30 cellular contexts compared by ENCODE assay signal in genomic region chr11:124442442-124442841, GRCh38. TPM values are rescaled to one million over a fixed set of nuclear protein-coding genes. Genes with fewer than 3 reads are reported as not detected.
"Had no signal": no experiment of that assay in that cellular context is flagged by ENCODE, and none has a peak within 500 bp of the region (broad histone marks: within the 10 kb centered on the region; RNA-seq: fewer than 3 reads in every experiment).

No MANE protein-coding gene starts in this region.

- FAIRE-seq: colon had no signal

- H3K27me3 ChIP-seq: esophagus squamous epithelium, testis, tibial nerve had no signal

- H3K4me1 ChIP-seq: esophagus squamous epithelium, parathyroid adenoma, psoas muscle, testis, tibial nerve had no signal

- ATAC-seq: effector memory CD8-positive, alpha-beta T cell; left colon; naive thymus-derived CD4-positive, alpha-beta T cell; psoas muscle; sciatic nerve; stimulated activated naive B cell treated with anti-CD40 and anti-IgM and Interleukin-4, amounts not matched to agents 10 μg/mL and 1 μg/mL and 100 μg/mL, for 72 hours; stimulated activated naive CD8-positive, alpha-beta T cell treated with anti-CD3 and anti-CD28 coated beads, Interleukin-15, amount 100 ng/mL, for 72 hours had no signal

- H3K9ac ChIP-seq: parathyroid adenoma had no signal

- H3K27ac Mint-ChIP-seq: dendritic cell treated with granulocyte-macrophage colony-stimulating factor and Interleukin-4, amounts not matched to agents 40 ng/mL and 50 ng/mL, for 4 days; effector memory CD8-positive, alpha-beta T cell; naive thymus-derived CD4-positive, alpha-beta T cell; nephron progenitor cell; stimulated activated naive B cell treated with anti-CD40 and anti-IgM and Interleukin-4, amounts not matched to agents 10 μg/mL and 1 μg/mL and 100 μg/mL, for 72 hours; stimulated activated naive CD8-positive, alpha-beta T cell treated with anti-CD3 and anti-CD28 coated beads, Interleukin-15, amount 100 ng/mL, for 72 hours had no signal

- H2AFZ ChIP-seq: parathyroid adenoma had no signal

- H3K9me3 ChIP-seq: esophagus squamous epithelium, psoas muscle, testis, tibial nerve had no signal

- H3K79me2 ChIP-seq: parathyroid adenoma had no signal

- H3K4me3 ChIP-seq: esophagus squamous epithelium, psoas muscle, testis, tibial nerve had no signal

- H3K36me3 ChIP-seq: esophagus squamous epithelium, tibial nerve had no signal

- DNase-seq: effector memory CD8-positive, alpha-beta T cell; esophagus squamous epithelium; foreskin melanocyte; head of caudate nucleus; hippocampal formation; left colon; naive thymus-derived CD4-positive, alpha-beta T cell; nephron progenitor cell; psoas muscle; retina; stimulated activated CD4-positive, alpha-beta T cell treated with anti-CD3 and anti-CD28 coated beads, Interleukin-2, amount 100 ng/mL, for 24 hours; stimulated activated CD4-positive, alpha-beta T cell treated with anti-CD3 and anti-CD28 coated beads, Interleukin-4, amount 100 ng/mL, for 4 hours; stimulated activated naive B cell treated with anti-CD40 and anti-IgM and Interleukin-4, amounts not matched to agents 10 μg/mL and 1 μg/mL and 100 μg/mL, for 72 hours; stimulated activated naive CD8-positive, alpha-beta T cell treated with anti-CD3 and anti-CD28 coated beads, Interleukin-15, amount 100 ng/mL, for 72 hours; testis had no signal

- H3K4me3 Mint-ChIP-seq: dendritic cell treated with granulocyte-macrophage colony-stimulating factor and Interleukin-4, amounts not matched to agents 40 ng/mL and 50 ng/mL, for 4 days; effector memory CD8-positive, alpha-beta T cell; naive thymus-derived CD4-positive, alpha-beta T cell; nephron progenitor cell; stimulated activated naive B cell treated with anti-CD40 and anti-IgM and Interleukin-4, amounts not matched to agents 10 μg/mL and 1 μg/mL and 100 μg/mL, for 72 hours; stimulated activated naive CD8-positive, alpha-beta T cell treated with anti-CD3 and anti-CD28 coated beads, Interleukin-15, amount 100 ng/mL, for 72 hours had no signal

- H3K9me3 Mint-ChIP-seq: dendritic cell treated with granulocyte-macrophage colony-stimulating factor and Interleukin-4, amounts not matched to agents 40 ng/mL and 50 ng/mL, for 4 days had no signal

- H3K4me1 Mint-ChIP-seq: naive thymus-derived CD4-positive, alpha-beta T cell; nephron progenitor cell; stimulated activated naive B cell treated with anti-CD40 and anti-IgM and Interleukin-4, amounts not matched to agents 10 μg/mL and 1 μg/mL and 100 μg/mL, for 72 hours; stimulated activated naive CD8-positive, alpha-beta T cell treated with anti-CD3 and anti-CD28 coated beads, Interleukin-15, amount 100 ng/mL, for 72 hours had no signal

- H3K36me3 Mint-ChIP-seq: naive thymus-derived CD4-positive, alpha-beta T cell; stimulated activated naive B cell treated with anti-CD40 and anti-IgM and Interleukin-4, amounts not matched to agents 10 μg/mL and 1 μg/mL and 100 μg/mL, for 72 hours had no signal

- H3K27ac ChIP-seq: epithelial cell of prostate, esophagus squamous epithelium, parathyroid adenoma, psoas muscle, testis, tibial nerve had no signal

RNA-seq across cellular contexts. Expression of gene OR8B8, which starts 3.1 kb away (rescaled TPM):
- total RNA-seq: esophagus squamous epithelium; kidney epithelial cell; left colon; liver; lung microvascular endothelial cell; mesenteric fat pad; mononuclear cell; naive thymus-derived CD4-positive, alpha-beta T cell; omental fat pad; psoas muscle; sciatic nerve; skeletal muscle tissue; subcutaneous adipose tissue; testis; tibial nerve; ureter had no signal
- polyA plus RNA-seq: liver; naive thymus-derived CD4-positive, alpha-beta T cell; psoas muscle had no signal

RNA-seq across cellular contexts. Expression of gene OR8B4, which starts 17.8 kb away (rescaled TPM):
- total RNA-seq: esophagus squamous epithelium; kidney epithelial cell; left colon; liver; lung microvascular endothelial cell; mesenteric fat pad; mononuclear cell; naive thymus-derived CD4-positive, alpha-beta T cell; omental fat pad; psoas muscle; sciatic nerve; skeletal muscle tissue; subcutaneous adipose tissue; testis; tibial nerve; ureter had no signal
- polyA plus RNA-seq: liver; naive thymus-derived CD4-positive, alpha-beta T cell; psoas muscle had no signal

RNA-seq across cellular contexts. Expression of gene OR8B3, which starts 43.6 kb away (rescaled TPM):
- total RNA-seq: esophagus squamous epithelium; kidney epithelial cell; left colon; liver; lung microvascular endothelial cell; mesenteric fat pad; mononuclear cell; naive thymus-derived CD4-positive, alpha-beta T cell; omental fat pad; psoas muscle; sciatic nerve; skeletal muscle tissue; subcutaneous adipose tissue; testis; tibial nerve; ureter had no signal
- polyA plus RNA-seq: liver; naive thymus-derived CD4-positive, alpha-beta T cell; psoas muscle had no signal

RNA-seq across cellular contexts. Expression of gene OR8B2, which starts 58.1 kb away (rescaled TPM):
- total RNA-seq: esophagus squamous epithelium; kidney epithelial cell; left colon; liver; lung microvascular endothelial cell; mesenteric fat pad; mononuclear cell; naive thymus-derived CD4-positive, alpha-beta T cell; omental fat pad; psoas muscle; sciatic nerve; skeletal muscle tissue; subcutaneous adipose tissue; testis; tibial nerve; ureter had no signal
- polyA plus RNA-seq: liver; naive thymus-derived CD4-positive, alpha-beta T cell; psoas muscle had no signal
